In genomic region chr18:79361766-79362522, GRCh38 we compare ENCODE assay signal across 1 cellular context.
TF ChIP-seq lines count a peak whose summit lies in the region.

No MANE protein-coding gene starts in this region.

TF ChIP-seq in IMR-90, 13 proteins besides CTCF, POLR2A, EP300 and RAD21 (continued from another document):
- no peak for TF ChIP-seq ELK1 (IDR thresholded peaks at IDR 0.05; ENCODE audit: borderline replicate concordance, low read depth, low read length)
- TF ChIP-seq NFE2L2 (IDR thresholded peaks at IDR 0.05; ENCODE audit: low read depth, low read length): peak; percentile 59; the same call in 1 of the 2 replicates
